Comparison of ENCODE assay signal across 9 cellular contexts in the genomic region with DNA sequence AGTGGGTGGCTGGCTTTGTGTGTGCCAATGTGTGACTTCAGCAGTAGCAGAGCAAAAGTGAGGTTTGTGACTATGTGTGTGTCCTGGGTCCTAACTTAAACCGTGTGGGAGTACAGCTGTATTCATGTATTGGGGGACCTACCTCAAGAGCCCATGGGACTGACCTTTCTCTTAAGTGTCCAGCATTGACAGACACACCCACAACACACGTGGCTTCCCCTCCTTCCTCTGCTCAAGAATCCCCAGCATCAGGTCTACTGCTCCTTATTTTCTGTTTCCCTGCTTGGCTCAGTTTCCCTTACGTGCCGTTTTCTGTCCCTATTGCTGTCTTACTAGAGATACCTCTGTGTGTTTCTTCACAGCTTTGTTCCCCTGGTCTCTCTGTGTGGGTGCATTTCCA. TPM values are rescaled to one million over a fixed set of nuclear protein-coding genes. Genes with fewer than 3 reads are reported as not detected.
DNase-seq lines count a peak whose midpoint lies in the region; ATAC-seq and TF ChIP-seq lines count a peak whose summit lies in the region.
"Had no signal": no experiment of that assay in that cellular context is flagged by ENCODE, and none has a peak within 500 bp of the region (broad histone marks: within the 10 kb centered on the region; RNA-seq: fewer than 3 reads in every experiment).

No MANE protein-coding gene starts in this region.

- no peak overlapping the region for H3K27ac Mint-ChIP-seq in GM23338
- peak overlapping the region; percentile 43 for H3K27ac Mint-ChIP-seq in activated T-helper 1 cell treated with anti-CD3 and anti-CD28 coated beads, Interleukin-12 subunit alpha, Interleukin-12 subunit beta, Interleukin-2, Interleukin-4 antibody, amounts not matched to agents 30 ng/mL and 10 ng/mL and 1 ng/mL, durations not matched to agents 14 hours and 24 hours and 36 hours
- no peak overlapping the region for H3K27ac Mint-ChIP-seq in activated T-cell treated with anti-CD3 and anti-CD28 coated beads, Interleukin-2, amount 50 U/mL, for 72 hours

- H2AFZ ChIP-seq in GM23338: 0 out of 2 replicates have a peak overlapping the region, but pooled peaks have one; percentile 14
- H2AFZ ChIP-seq in smooth muscle cell (ENCODE audit: low read depth): no peak overlapping the region

- no peak overlapping the region for H3K27ac ChIP-seq in GM23338 (ENCODE audit: low read depth)
- H3K27ac ChIP-seq in right cardiac atrium (ENCODE audit: low read length): peak overlapping the region; percentile 79
- peak overlapping the region; percentile 79 for H3K27ac ChIP-seq in smooth muscle cell (ENCODE audit: low read depth)

- H3K27me3 Mint-ChIP-seq in GM23338 (ENCODE audit: insufficient read depth, low read depth, poor library complexity): peaks cover 19% of the 10 kb centered on the region
- H3K27me3 Mint-ChIP-seq in activated T-helper 1 cell treated with anti-CD3 and anti-CD28 coated beads, Interleukin-12 subunit alpha, Interleukin-12 subunit beta, Interleukin-2, Interleukin-4 antibody, amounts not matched to agents 30 ng/mL and 10 ng/mL and 1 ng/mL, durations not matched to agents 14 hours and 24 hours and 36 hours (ENCODE audit: insufficient read depth): no peaks in the 10 kb centered on the region
- no peaks in the 10 kb centered on the region for H3K27me3 Mint-ChIP-seq in activated T-cell treated with anti-CD3 and anti-CD28 coated beads, Interleukin-2, amount 50 U/mL, for 72 hours (ENCODE audit: low read depth)

- no peak for DNase-seq in GM23338 (ENCODE audit: low spot score)
- no peak for DNase-seq in activated T-helper 1 cell treated with anti-CD3 and anti-CD28 coated beads, Interleukin-12 subunit alpha, Interleukin-12 subunit beta, Interleukin-2, Interleukin-4 antibody, amounts not matched to agents 30 ng/mL and 10 ng/mL and 1 ng/mL, durations not matched to agents 14 hours and 24 hours and 36 hours (ENCODE audit: low spot score)
- peak in 2 of 3 donors; percentile 42 to 49 for DNase-seq in right cardiac atrium
- DNase-seq in smooth muscle cell (lab: John Stamatoyannopoulos, UW; ENCODE audit: unreplicated experiment): no peak
- no peak for DNase-seq in activated T-cell treated with anti-CD3 and anti-CD28 coated beads, Interleukin-2, amount 50 U/mL, for 72 hours
- DNase-seq in NCI-H82 (lab: John Stamatoyannopoulos, UW): no peak
- no peak for DNase-seq in erythroblast (lab: John Stamatoyannopoulos, UW)
- no peak for DNase-seq in OCI-M1 (lab: John Stamatoyannopoulos, UW)

- H3K9me2 ChIP-seq in GM23338 (ENCODE audit: insufficient read depth): no peaks in the 10 kb centered on the region

- H3K36me3 ChIP-seq in GM23338 (ENCODE audit: insufficient read depth) (peaks cover 3% of the 10 kb centered on the region; the same call in 1 of the 2 replicates), smooth muscle cell (ENCODE audit: low read depth) (no peaks in the 10 kb centered on the region)

- H3K4me1 Mint-ChIP-seq in GM23338: peaks cover 41% of the 10 kb centered on the region
- H3K4me1 Mint-ChIP-seq in activated T-helper 1 cell treated with anti-CD3 and anti-CD28 coated beads, Interleukin-12 subunit alpha, Interleukin-12 subunit beta, Interleukin-2, Interleukin-4 antibody, amounts not matched to agents 30 ng/mL and 10 ng/mL and 1 ng/mL, durations not matched to agents 14 hours and 24 hours and 36 hours (ENCODE audit: low read depth): peaks cover 30% of the 10 kb centered on the region
- H3K4me1 Mint-ChIP-seq in activated T-cell treated with anti-CD3 and anti-CD28 coated beads, Interleukin-2, amount 50 U/mL, for 72 hours (ENCODE audit: low read depth): peaks cover 27% of the 10 kb centered on the region

- intact Hi-C loops in activated T-helper 1 cell treated with anti-CD3 and anti-CD28 coated beads, Interleukin-12 subunit alpha, Interleukin-12 subunit beta, Interleukin-2, Interleukin-4 antibody, amounts not matched to agents 30 ng/mL and 10 ng/mL and 1 ng/mL, durations not matched to agents 14 hours and 24 hours and 36 hours (cut with micrococcal nuclease): no loop called here
- intact Hi-C loops in right cardiac atrium (cut with DNase I): no loop called here

- 13% methylated on average over 4 of the region's 4 CpGs for WGBS in right cardiac atrium
- WGBS in smooth muscle cell (ENCODE audit: low lambda C conversion rate): 52% methylated on average over 4 of the region's 4 CpGs

- no peaks in the 10 kb centered on the region; the same call in none of the 2 replicates for H4K20me1 ChIP-seq in GM23338 (replicated peaks; ENCODE audit: insufficient read depth)
- no peaks in the 10 kb centered on the region for H4K20me1 ChIP-seq in smooth muscle cell (ENCODE audit: low read depth)

- TF ChIP-seq CTCF in GM23338 (conservative IDR thresholded peaks at IDR 0.05; ENCODE audit: low read depth in 2 of 2) (no peak), smooth muscle cell (IDR thresholded peaks at IDR 0.05; ENCODE audit: borderline replicate concordance, insufficient read depth, poor library complexity, severe bottlenecking) (no peak)

- H3K27me3 ChIP-seq in GM23338 (ENCODE audit: insufficient read depth): no peaks in the 10 kb centered on the region
- no peaks in the 10 kb centered on the region for H3K27me3 ChIP-seq in right cardiac atrium (ENCODE audit: control insufficient read depth, insufficient read depth)
- no peaks in the 10 kb centered on the region for H3K27me3 ChIP-seq in smooth muscle cell (ENCODE audit: low read depth)

- peak overlapping the region; percentile 53; the same call in 1 of the 2 replicates for H3K4me3 ChIP-seq in GM23338
- H3K4me3 ChIP-seq in right cardiac atrium (ENCODE audit: low read length): peak overlapping the region; percentile 12
- peak overlapping the region; percentile 48 for H3K4me3 ChIP-seq in smooth muscle cell

- H3K4me3 Mint-ChIP-seq in GM23338: peak overlapping the region; percentile 80
- no peak overlapping the region for H3K4me3 Mint-ChIP-seq in activated T-helper 1 cell treated with anti-CD3 and anti-CD28 coated beads, Interleukin-12 subunit alpha, Interleukin-12 subunit beta, Interleukin-2, Interleukin-4 antibody, amounts not matched to agents 30 ng/mL and 10 ng/mL and 1 ng/mL, durations not matched to agents 14 hours and 24 hours and 36 hours
- H3K4me3 Mint-ChIP-seq in activated T-cell treated with anti-CD3 and anti-CD28 coated beads, Interleukin-2, amount 50 U/mL, for 72 hours: peak overlapping the region in 1 of 2 donors; percentile 55

- H3K9me3 Mint-ChIP-seq in GM23338: no peaks in the 10 kb centered on the region; the same call in 2 of the 3 replicates
- no peaks in the 10 kb centered on the region for H3K9me3 Mint-ChIP-seq in activated T-helper 1 cell treated with anti-CD3 and anti-CD28 coated beads, Interleukin-12 subunit alpha, Interleukin-12 subunit beta, Interleukin-2, Interleukin-4 antibody, amounts not matched to agents 30 ng/mL and 10 ng/mL and 1 ng/mL, durations not matched to agents 14 hours and 24 hours and 36 hours
- no peaks in the 10 kb centered on the region for H3K9me3 Mint-ChIP-seq in activated T-cell treated with anti-CD3 and anti-CD28 coated beads, Interleukin-2, amount 50 U/mL, for 72 hours

- H3K9ac ChIP-seq in smooth muscle cell (ENCODE audit: low read depth): peak overlapping the region; percentile 76

- H3K36me3 Mint-ChIP-seq in GM23338 (ENCODE audit: low read depth): peaks cover 23% of the 10 kb centered on the region
- peaks cover 24% of the 10 kb centered on the region for H3K36me3 Mint-ChIP-seq in activated T-helper 1 cell treated with anti-CD3 and anti-CD28 coated beads, Interleukin-12 subunit alpha, Interleukin-12 subunit beta, Interleukin-2, Interleukin-4 antibody, amounts not matched to agents 30 ng/mL and 10 ng/mL and 1 ng/mL, durations not matched to agents 14 hours and 24 hours and 36 hours (ENCODE audit: low read depth)
- peaks cover 2 to 7% of the 10 kb centered on the region in 2 donors for H3K36me3 Mint-ChIP-seq in activated T-cell treated with anti-CD3 and anti-CD28 coated beads, Interleukin-2, amount 50 U/mL, for 72 hours (ENCODE audit: insufficient read depth in 2 of 2)

- no peak for ATAC-seq in GM23338
- no peak for ATAC-seq in right cardiac atrium
- no peak for ATAC-seq in activated T-cell treated with anti-CD3 and anti-CD28 coated beads, Interleukin-2, amount 50 U/mL, for 72 hours (replicated peaks in 1 of 2)

- H3F3A ChIP-seq in GM23338 (replicated peaks; ENCODE audit: low read depth): 0 out of 2 replicates have a peak, but pooled peaks cover 4% of the 10 kb centered on the region
- peaks cover 17% of the 10 kb centered on the region for H3F3A ChIP-seq in smooth muscle cell (ENCODE audit: low read depth)

- no peak for TF ChIP-seq POLR2A in erythroblast (IDR thresholded peaks at IDR 0.05; ENCODE audit: low read length)

- H3K4me2 ChIP-seq in GM23338 (peak overlapping the region; percentile 81), smooth muscle cell (peak overlapping the region; percentile 86)

- no peaks in the 10 kb centered on the region for H3K9me3 ChIP-seq in right cardiac atrium (ENCODE audit: control insufficient read depth, low read length)
- no peaks in the 10 kb centered on the region for H3K9me3 ChIP-seq in smooth muscle cell (replicated peaks; ENCODE audit: low read depth)

- H3K79me2 ChIP-seq in GM23338 (replicated peaks; ENCODE audit: insufficient read depth): peaks cover 6% of the 10 kb centered on the region
- peaks cover 16% of the 10 kb centered on the region for H3K79me2 ChIP-seq in smooth muscle cell (ENCODE audit: low read depth)

- peaks cover 20% of the 10 kb centered on the region for H3K4me1 ChIP-seq in GM23338 (ENCODE audit: insufficient read depth)
- H3K4me1 ChIP-seq in right cardiac atrium (ENCODE audit: control insufficient read depth, insufficient read depth, low read length): peaks cover 25% of the 10 kb centered on the region
- peaks cover 21% of the 10 kb centered on the region for H3K4me1 ChIP-seq in smooth muscle cell (ENCODE audit: low read depth)

RNA-seq across cellular contexts. Expression of gene IL11RA, which starts 0.6 kb away (rescaled TPM):
- total RNA-seq in GM23338 (2014; rRNA removed; shearing (Covaris generic)): 4.9 and 5.8 TPM in 2 replicates
- polyA plus RNA-seq in GM23338 (2016; fragmentation: Nextera tagmentation; extraction: Ambion mirVana) (3.1 and 4.0 TPM in 2 replicates), right cardiac atrium (49.3 TPM), smooth muscle cell (69.8 and 99.8 TPM in 2 replicates)
- 29.9 and 30.3 TPM in 2 replicates for total RNA-seq in activated T-helper 1 cell treated with anti-CD3 and anti-CD28 coated beads, Interleukin-12 subunit alpha, Interleukin-12 subunit beta, Interleukin-2, Interleukin-4 antibody, amounts not matched to agents 30 ng/mL and 10 ng/mL and 1 ng/mL, durations not matched to agents 14 hours and 24 hours and 36 hours
- total RNA-seq in right cardiac atrium (10 to 100 TPM; 48.7 to 92.2 (median 73.9) TPM), smooth muscle cell (44.5 and 72.1 TPM in 2 replicates)
- total RNA-seq in activated T-cell treated with anti-CD3 and anti-CD28 coated beads, Interleukin-2, amount 50 U/mL, for 72 hours: 10 to 100 TPM; 55.2 to 55.8 TPM

RNA-seq across cellular contexts. Expression of gene GALT, which starts 6.1 kb away (rescaled TPM):
- 14.5 and 31.5 TPM in 2 replicates for total RNA-seq in GM23338 (2014; rRNA removed; shearing (Covaris generic))
- polyA plus RNA-seq in GM23338 (2016; fragmentation: Nextera tagmentation; extraction: Ambion mirVana): 31.6 and 35.1 TPM in 2 replicates
- total RNA-seq in activated T-helper 1 cell treated with anti-CD3 and anti-CD28 coated beads, Interleukin-12 subunit alpha, Interleukin-12 subunit beta, Interleukin-2, Interleukin-4 antibody, amounts not matched to agents 30 ng/mL and 10 ng/mL and 1 ng/mL, durations not matched to agents 14 hours and 24 hours and 36 hours: 72.0 and 73.7 TPM in 2 replicates
- total RNA-seq in right cardiac atrium: 10 to 100 TPM; 37.3 to 71.2 (median 66.3) TPM
- 57.1 TPM for polyA plus RNA-seq in right cardiac atrium
- 25.9 and 32.9 TPM in 2 replicates for total RNA-seq in smooth muscle cell
- 46.4 and 52.2 TPM in 2 replicates for polyA plus RNA-seq in smooth muscle cell
- total RNA-seq in activated T-cell treated with anti-CD3 and anti-CD28 coated beads, Interleukin-2, amount 50 U/mL, for 72 hours: 10 to 100 TPM; 61.6 to 67.2 TPM

RNA-seq across cellular contexts. Expression of gene CCL27, which starts 9.8 kb away (rescaled TPM):
- not detected in 2 replicates for total RNA-seq in GM23338 (2014; rRNA removed; shearing (Covaris generic))
- polyA plus RNA-seq in GM23338 (2016; fragmentation: Nextera tagmentation; extraction: Ambion mirVana) (not detected in 2 replicates), right cardiac atrium (0.18 TPM), smooth muscle cell (1.0 TPM in 2 replicates)
- total RNA-seq in activated T-helper 1 cell treated with anti-CD3 and anti-CD28 coated beads, Interleukin-12 subunit alpha, Interleukin-12 subunit beta, Interleukin-2, Interleukin-4 antibody, amounts not matched to agents 30 ng/mL and 10 ng/mL and 1 ng/mL, durations not matched to agents 14 hours and 24 hours and 36 hours: 0.62 TPM in 1 of 2 replicates, not detected in the other
- total RNA-seq in right cardiac atrium (under 1 TPM in 1 of 4 donors, not detected in 3; 0.46 TPM), smooth muscle cell (3.6 TPM in 1 of 2 replicates, not detected in the other)
- 1 to 10 TPM; 1.4 to 3.7 TPM for total RNA-seq in activated T-cell treated with anti-CD3 and anti-CD28 coated beads, Interleukin-2, amount 50 U/mL, for 72 hours
- total RNA-seq: lung microvascular endothelial cell had no signal

RNA-seq across cellular contexts. Expression of gene SIGMAR1, which starts 15.0 kb away (rescaled TPM):
- 104 and 167 TPM in 2 replicates for total RNA-seq in GM23338 (2014; rRNA removed; shearing (Covaris generic))
- 76.4 and 82.3 TPM in 2 replicates for polyA plus RNA-seq in GM23338 (2016; fragmentation: Nextera tagmentation; extraction: Ambion mirVana)
- 128 and 130 TPM in 2 replicates for total RNA-seq in activated T-helper 1 cell treated with anti-CD3 and anti-CD28 coated beads, Interleukin-12 subunit alpha, Interleukin-12 subunit beta, Interleukin-2, Interleukin-4 antibody, amounts not matched to agents 30 ng/mL and 10 ng/mL and 1 ng/mL, durations not matched to agents 14 hours and 24 hours and 36 hours
- total RNA-seq in right cardiac atrium: 10 to 100 TPM; 28.6 to 37.2 (median 35.5) TPM
- polyA plus RNA-seq in right cardiac atrium: 36.0 TPM
- total RNA-seq in smooth muscle cell: 99.6 and 105 TPM in 2 replicates
- polyA plus RNA-seq in smooth muscle cell: 152 and 192 TPM in 2 replicates
- 10 to 100 TPM; 44.2 to 61.0 TPM for total RNA-seq in activated T-cell treated with anti-CD3 and anti-CD28 coated beads, Interleukin-2, amount 50 U/mL, for 72 hours

RNA-seq across cellular contexts. Expression of gene ARID3C, which starts 23.7 kb away (rescaled TPM):
- total RNA-seq in GM23338 (2014; rRNA removed; shearing (Covaris generic)): 0.49 TPM in 1 of 2 replicates, not detected in the other
- polyA plus RNA-seq in GM23338 (2016; fragmentation: Nextera tagmentation; extraction: Ambion mirVana) (not detected in 2 replicates), right cardiac atrium (not detected), smooth muscle cell (0.40 and 0.45 TPM in 2 replicates)
- total RNA-seq in activated T-helper 1 cell treated with anti-CD3 and anti-CD28 coated beads, Interleukin-12 subunit alpha, Interleukin-12 subunit beta, Interleukin-2, Interleukin-4 antibody, amounts not matched to agents 30 ng/mL and 10 ng/mL and 1 ng/mL, durations not matched to agents 14 hours and 24 hours and 36 hours: 0.23 TPM in 1 of 2 replicates, not detected in the other
- total RNA-seq in right cardiac atrium (not detected), smooth muscle cell (not detected in 2 replicates)
- total RNA-seq in activated T-cell treated with anti-CD3 and anti-CD28 coated beads, Interleukin-2, amount 50 U/mL, for 72 hours: under 1 TPM; 0.16 to 0.29 TPM

Comparison
In these comparisons a context has a peak if more than half of its experiments do, and no peak if none do; other contexts are left out.
1. DNase-seq: peak in right cardiac atrium (2 of 3); none in GM23338 (single experiment), activated T-helper 1 cell treated with anti-CD3 and anti-CD28 coated beads, Interleukin-12 subunit alpha, Interleukin-12 subunit beta, Interleukin-2, Interleukin-4 antibody, amounts not matched to agents 30 ng/mL and 10 ng/mL and 1 ng/mL, durations not matched to agents 14 hours and 24 hours and 36 hours (single experiment), smooth muscle cell (single experiment), activated T-cell treated with anti-CD3 and anti-CD28 coated beads, Interleukin-2, amount 50 U/mL, for 72 hours (0 of 2), NCI-H82 (single experiment), erythroblast (0 of 2) and OCI-M1 (single experiment).
2. Peak in every context shown above with its lines, with median percentiles within 50 percentile points of each other: H3K4me3 ChIP-seq.